8 cellular contexts compared by ENCODE assay signal in genomic region chr1:110672001-110672752, GRCh38. TPM values are rescaled to one million over a fixed set of nuclear protein-coding genes. Genes with fewer than 3 reads are reported as not detected.
DNase-seq lines count a peak whose midpoint lies in the region; ATAC-seq lines count a peak whose summit lies in the region.

No MANE protein-coding gene starts in this region.

- peak overlapping the region; percentile 92 for H3K27ac Mint-ChIP-seq in activated T-helper 1 cell treated with anti-CD3 and anti-CD28 coated beads, Interleukin-12 subunit alpha, Interleukin-12 subunit beta, Interleukin-2, Interleukin-4 antibody, amounts not matched to agents 30 ng/mL and 10 ng/mL and 1 ng/mL, durations not matched to agents 14 hours and 24 hours and 36 hours
- peak overlapping the region; percentile 92 for H3K27ac Mint-ChIP-seq in stimulated activated naive B cell treated with anti-CD40 and anti-IgM and Interleukin-4, amounts not matched to agents 10 μg/mL and 1 μg/mL and 100 μg/mL, for 72 hours

- peak; percentile 45 to 50 for ATAC-seq in stimulated activated naive B cell treated with anti-CD40 and anti-IgM and Interleukin-4, amounts not matched to agents 10 μg/mL and 1 μg/mL and 100 μg/mL, for 72 hours (replicated peaks)
- no peak for ATAC-seq in GM18907 (IDR thresholded peaks at IDR 0.05; ENCODE audit: unreplicated experiment)
- ATAC-seq in GM21825 (IDR thresholded peaks at IDR 0.05; ENCODE audit: unreplicated experiment), result no peak

- peak; percentile 71 for DNase-seq in NCI-H524 treated with DMSO at 0.1 percent for 48 hours (lab: John Stamatoyannopoulos, UW)
- DNase-seq in activated T-helper 1 cell treated with anti-CD3 and anti-CD28 coated beads, Interleukin-12 subunit alpha, Interleukin-12 subunit beta, Interleukin-2, Interleukin-4 antibody, amounts not matched to agents 30 ng/mL and 10 ng/mL and 1 ng/mL, durations not matched to agents 14 hours and 24 hours and 36 hours (ENCODE audit: low spot score), result peak; percentile 82
- DNase-seq in medulla oblongata (ENCODE audit: extremely low spot score), result peak; percentile 27
- peak; percentile 37 for DNase-seq in stimulated activated naive B cell treated with anti-CD40 and anti-IgM and Interleukin-4, amounts not matched to agents 10 μg/mL and 1 μg/mL and 100 μg/mL, for 72 hours
- DNase-seq in NCI-H345 (lab: John Stamatoyannopoulos, UW), result no peak

- H3K4me3 Mint-ChIP-seq in activated T-helper 1 cell treated with anti-CD3 and anti-CD28 coated beads, Interleukin-12 subunit alpha, Interleukin-12 subunit beta, Interleukin-2, Interleukin-4 antibody, amounts not matched to agents 30 ng/mL and 10 ng/mL and 1 ng/mL, durations not matched to agents 14 hours and 24 hours and 36 hours, result peak overlapping the region; percentile 100
- H3K4me3 Mint-ChIP-seq in stimulated activated naive B cell treated with anti-CD40 and anti-IgM and Interleukin-4, amounts not matched to agents 10 μg/mL and 1 μg/mL and 100 μg/mL, for 72 hours, result peak overlapping the region; percentile 84 to 88

- peaks cover 39% of the 10 kb centered on the region for H3K36me3 Mint-ChIP-seq in activated T-helper 1 cell treated with anti-CD3 and anti-CD28 coated beads, Interleukin-12 subunit alpha, Interleukin-12 subunit beta, Interleukin-2, Interleukin-4 antibody, amounts not matched to agents 30 ng/mL and 10 ng/mL and 1 ng/mL, durations not matched to agents 14 hours and 24 hours and 36 hours (ENCODE audit: low read depth)
- H3K36me3 Mint-ChIP-seq in stimulated activated naive B cell treated with anti-CD40 and anti-IgM and Interleukin-4, amounts not matched to agents 10 μg/mL and 1 μg/mL and 100 μg/mL, for 72 hours, result no peaks in the 10 kb centered on the region

- H3K4me3 ChIP-seq in GM08714 (ENCODE audit: low read length), result peak overlapping the region; percentile 66

- H3K9me3 Mint-ChIP-seq in activated T-helper 1 cell treated with anti-CD3 and anti-CD28 coated beads, Interleukin-12 subunit alpha, Interleukin-12 subunit beta, Interleukin-2, Interleukin-4 antibody, amounts not matched to agents 30 ng/mL and 10 ng/mL and 1 ng/mL, durations not matched to agents 14 hours and 24 hours and 36 hours, result no peaks in the 10 kb centered on the region
- no peaks in the 10 kb centered on the region for H3K9me3 Mint-ChIP-seq in stimulated activated naive B cell treated with anti-CD40 and anti-IgM and Interleukin-4, amounts not matched to agents 10 μg/mL and 1 μg/mL and 100 μg/mL, for 72 hours

- no peaks in the 10 kb centered on the region for H3K27me3 Mint-ChIP-seq in activated T-helper 1 cell treated with anti-CD3 and anti-CD28 coated beads, Interleukin-12 subunit alpha, Interleukin-12 subunit beta, Interleukin-2, Interleukin-4 antibody, amounts not matched to agents 30 ng/mL and 10 ng/mL and 1 ng/mL, durations not matched to agents 14 hours and 24 hours and 36 hours (ENCODE audit: insufficient read depth)
- H3K27me3 Mint-ChIP-seq in stimulated activated naive B cell treated with anti-CD40 and anti-IgM and Interleukin-4, amounts not matched to agents 10 μg/mL and 1 μg/mL and 100 μg/mL, for 72 hours, result no peaks in the 10 kb centered on the region

- peaks cover 55% of the 10 kb centered on the region for H3K4me1 Mint-ChIP-seq in activated T-helper 1 cell treated with anti-CD3 and anti-CD28 coated beads, Interleukin-12 subunit alpha, Interleukin-12 subunit beta, Interleukin-2, Interleukin-4 antibody, amounts not matched to agents 30 ng/mL and 10 ng/mL and 1 ng/mL, durations not matched to agents 14 hours and 24 hours and 36 hours (ENCODE audit: low read depth)
- H3K4me1 Mint-ChIP-seq in stimulated activated naive B cell treated with anti-CD40 and anti-IgM and Interleukin-4, amounts not matched to agents 10 μg/mL and 1 μg/mL and 100 μg/mL, for 72 hours, result peaks cover 27 to 41% of the 10 kb centered on the region in 2 donors

- intact Hi-C loops in activated T-helper 1 cell treated with anti-CD3 and anti-CD28 coated beads, Interleukin-12 subunit alpha, Interleukin-12 subunit beta, Interleukin-2, Interleukin-4 antibody, amounts not matched to agents 30 ng/mL and 10 ng/mL and 1 ng/mL, durations not matched to agents 14 hours and 24 hours and 36 hours (cut with micrococcal nuclease), result loop anchor here (1.0 to 5.0 kb wide), 12 partner anchors 25 to 470 kb away; partner anchors contain the start of genes CEPT1, DRAM2, LRIF1 and RBM15

RNA-seq across cellular contexts. Expression of gene KCNA3, which starts 2.6 kb away (rescaled TPM):
- total RNA-seq in activated T-helper 1 cell treated with anti-CD3 and anti-CD28 coated beads, Interleukin-12 subunit alpha, Interleukin-12 subunit beta, Interleukin-2, Interleukin-4 antibody, amounts not matched to agents 30 ng/mL and 10 ng/mL and 1 ng/mL, durations not matched to agents 14 hours and 24 hours and 36 hours, result 38.1 and 42.2 TPM in 2 replicates

Comparison
In these comparisons a context has a peak if more than half of its experiments do, and no peak if none do; other contexts are left out.
1. ATAC-seq: peak in stimulated activated naive B cell treated with anti-CD40 and anti-IgM and Interleukin-4, amounts not matched to agents 10 μg/mL and 1 μg/mL and 100 μg/mL, for 72 hours (2 of 2); none in GM18907 (single experiment) and GM21825 (single experiment).